In genomic region chrX:135489542-135489941, GRCh38 we compare ENCODE assay signal across 10 cellular contexts. TPM values are rescaled to one million over a fixed set of nuclear protein-coding genes. Genes with fewer than 3 reads are reported as not detected.
DNase-seq lines count a peak whose midpoint lies in the region; ATAC-seq, FAIRE-seq and TF ChIP-seq lines count a peak whose summit lies in the region.
"Had no signal": no experiment of that assay in that cellular context is flagged by ENCODE, and none has a peak within 500 bp of the region (broad histone marks: within the 10 kb centered on the region; RNA-seq: fewer than 3 reads in every experiment).

No MANE protein-coding gene starts in this region.

- no peak overlapping the region for H3K4me2 ChIP-seq in mesendoderm (ENCODE audit: low read length)
- H3K4me2 ChIP-seq: BLaER1 had no signal

- H2BK5ac ChIP-seq in mesendoderm (ENCODE audit: low read length) = no peak overlapping the region

- H2BK15ac ChIP-seq in mesendoderm (replicated peaks; ENCODE audit: low read depth) = no peak overlapping the region

- no peak overlapping the region for H2BK120ac ChIP-seq in mesendoderm (ENCODE audit: low read depth, low read length)

- no peak for FAIRE-seq in small intestine (lab: Jason Lieb, UNC)

- DNase-seq in NOMO-1 (lab: John Stamatoyannopoulos, UW; ENCODE audit: unreplicated experiment in 2 of 2) (peak; percentile 38 to 69), small intestine (no peak), dorsolateral prefrontal cortex (no peak), NCI-H187 treated with DMSO at 0.1 percent for 48 hours (lab: John Stamatoyannopoulos, UW) (no peak), mesendoderm (no peak)
- DNase-seq: kidney glomerular epithelial cell had no signal

- no peaks in the 10 kb centered on the region for H3K36me3 ChIP-seq in small intestine (ENCODE audit: control insufficient read depth in 2 of 2, insufficient read depth in 2 of 2, low read length in 2 of 2)
- no peaks in the 10 kb centered on the region for H3K36me3 ChIP-seq in mesendoderm (ENCODE audit: control insufficient read depth, insufficient read depth, low read length)
- H3K36me3 ChIP-seq: BLaER1 had no signal

- H3K18ac ChIP-seq in mesendoderm (ENCODE audit: low read length) = no peak overlapping the region

- no peaks in the 10 kb centered on the region for H3K79me1 ChIP-seq in mesendoderm (ENCODE audit: low read length)

- H3K56ac ChIP-seq in mesendoderm (ENCODE audit: low read length) = no peak overlapping the region

- H3K4me3 ChIP-seq in small intestine (ENCODE audit: low read depth in 1 of 2, low read length in 2 of 2) (no peak overlapping the region), dorsolateral prefrontal cortex (no peak overlapping the region), mesendoderm (ENCODE audit: low read length) (no peak overlapping the region)
- H3K4me3 ChIP-seq: BLaER1 had no signal

- no peak overlapping the region for H3K9ac ChIP-seq in mesendoderm (ENCODE audit: low read length)
- H3K9ac ChIP-seq: BLaER1 had no signal

- no peak for TF ChIP-seq CTCF in dorsolateral prefrontal cortex (IDR thresholded peaks at IDR 0.05 in 54 of 56, conservative IDR thresholded peaks at IDR 0.05 in 2 of 56; ENCODE audit: low read depth in 1 of 56, partially characterized antibody in 56 of 56)

- no peak overlapping the region for H4K5ac ChIP-seq in mesendoderm (ENCODE audit: low read length)

- 65 to 86% (median 76%) methylated on average over 1 of the region's 1 CpG for WGBS in small intestine, 3 donors
- WGBS in mesendoderm (ENCODE audit: extremely low coverage, insufficient coverage, low lambda C conversion rate) = no CpG with 5 or more reads among the region's 1 CpG

- no peak overlapping the region for H2AK5ac ChIP-seq in mesendoderm (ENCODE audit: low read length)

- no peaks in the 10 kb centered on the region for H3K79me2 ChIP-seq in mesendoderm (ENCODE audit: control insufficient read depth, insufficient read depth, low read length)

- H3K27ac ChIP-seq in small intestine (ENCODE audit: low read depth in 1 of 2, low read length in 1 of 2) (no peak overlapping the region), dorsolateral prefrontal cortex (no peak overlapping the region), mesendoderm (ENCODE audit: low read depth, low read length) (no peak overlapping the region)
- H3K27ac ChIP-seq: BLaER1 had no signal

- H3K4me1 ChIP-seq in small intestine (ENCODE audit: control insufficient read depth in 2 of 2, insufficient read depth in 1 of 2, low read depth in 1 of 2, low read length in 1 of 2) (no peaks in the 10 kb centered on the region), mesendoderm (ENCODE audit: control insufficient read depth, low read depth, low read length) (no peaks in the 10 kb centered on the region)
- H3K4me1 ChIP-seq: BLaER1 had no signal

- H3K9me3 ChIP-seq in small intestine (ENCODE audit: control insufficient read depth, low read depth) = no peaks in the 10 kb centered on the region
- H3K9me3 ChIP-seq: BLaER1 had no signal

- H4K8ac ChIP-seq in mesendoderm (ENCODE audit: low read depth, low read length) = no peak overlapping the region

- no peak overlapping the region for H3K4ac ChIP-seq in mesendoderm (ENCODE audit: low read depth, low read length)

- H3K27me3 ChIP-seq in small intestine (ENCODE audit: control insufficient read depth in 2 of 2, insufficient read depth in 2 of 2, low read length in 2 of 2) (no peaks in the 10 kb centered on the region), dorsolateral prefrontal cortex (peaks cover 0 to 64% (median 8%) of the 10 kb centered on the region in 45 donors), mesendoderm (ENCODE audit: insufficient read depth, low read length, poor library complexity) (no peaks in the 10 kb centered on the region)

- intact Hi-C loops in dorsolateral prefrontal cortex (cut with DNase I) = loop anchor here in 1 of 2 donors (10.0 kb wide), 1 partner anchor 85 kb away; no protein-coding TSS in a partner anchor

- no peak overlapping the region for H3K23ac ChIP-seq in mesendoderm (ENCODE audit: low read length)

- ATAC-seq in GM18508 (IDR thresholded peaks at IDR 0.05; ENCODE audit: insufficient read depth, unreplicated experiment) = peak; percentile 83
- peak; percentile 87 for ATAC-seq in GM21390 (IDR thresholded peaks at IDR 0.05; ENCODE audit: unreplicated experiment)
- peak; percentile 83 for ATAC-seq in HG03045 (IDR thresholded peaks at IDR 0.05; ENCODE audit: unreplicated experiment)

RNA-seq across cellular contexts. Expression of gene INTS6L, which starts 30.9 kb away (rescaled TPM):
- polyA plus RNA-seq in small intestine = 10 to 100 TPM in 1 of 3 donors, 1 to 10 TPM in 2; 2.4 to 11.0 (median 9.7) TPM
- 10 to 100 TPM in 118 of 120 experiments, 1 to 10 TPM in 2; 9.2 to 20.0 (median 13.5) TPM for total RNA-seq in dorsolateral prefrontal cortex
- 6.0 TPM for polyA plus RNA-seq in mesendoderm (2013, experiment 1 of 2)
- 5.9 TPM for polyA plus RNA-seq in mesendoderm (2013, experiment 2 of 2)

Comparison
In these comparisons a context has a peak if more than half of its experiments do, and no peak if none do; other contexts are left out.
1. DNase-seq: peak in NOMO-1 (2 of 2); none in small intestine (single experiment), dorsolateral prefrontal cortex (0 of 10), NCI-H187 treated with DMSO at 0.1 percent for 48 hours (single experiment) and mesendoderm (single experiment).
2. Peak in every context shown above with its lines, with median percentiles within 50 percentile points of each other: ATAC-seq.